ENCODE assay signal across 1 cellular context in genomic region chr6:127332383-127332961, GRCh38.
TF ChIP-seq lines count a peak whose summit lies in the region.

No MANE protein-coding gene starts in this region.

TF ChIP-seq in K562, 482 proteins besides CTCF, POLR2A, EP300 and RAD21 (continued from another document):
- TF ChIP-seq E2F4 (CRISPR knock-in tag; IDR thresholded peaks at IDR 0.05; ENCODE audit: low read depth) (no peak), NR2C2 (CRISPR knock-in tag; IDR thresholded peaks at IDR 0.05) (no peak), NR2C2 (tag; IDR thresholded peaks at IDR 0.05) (peak; percentile 20; the same call in 1 of the 2 replicates), ZNF316 (IDR thresholded peaks at IDR 0.05) (peak; percentile 71), SAFB2 (IDR thresholded peaks at IDR 0.05; ENCODE audit: borderline replicate concordance, low read depth, low read length, severe bottlenecking) (no peak), ZBED1 (IDR thresholded peaks at IDR 0.05) (no peak)
